In the genomic region with DNA sequence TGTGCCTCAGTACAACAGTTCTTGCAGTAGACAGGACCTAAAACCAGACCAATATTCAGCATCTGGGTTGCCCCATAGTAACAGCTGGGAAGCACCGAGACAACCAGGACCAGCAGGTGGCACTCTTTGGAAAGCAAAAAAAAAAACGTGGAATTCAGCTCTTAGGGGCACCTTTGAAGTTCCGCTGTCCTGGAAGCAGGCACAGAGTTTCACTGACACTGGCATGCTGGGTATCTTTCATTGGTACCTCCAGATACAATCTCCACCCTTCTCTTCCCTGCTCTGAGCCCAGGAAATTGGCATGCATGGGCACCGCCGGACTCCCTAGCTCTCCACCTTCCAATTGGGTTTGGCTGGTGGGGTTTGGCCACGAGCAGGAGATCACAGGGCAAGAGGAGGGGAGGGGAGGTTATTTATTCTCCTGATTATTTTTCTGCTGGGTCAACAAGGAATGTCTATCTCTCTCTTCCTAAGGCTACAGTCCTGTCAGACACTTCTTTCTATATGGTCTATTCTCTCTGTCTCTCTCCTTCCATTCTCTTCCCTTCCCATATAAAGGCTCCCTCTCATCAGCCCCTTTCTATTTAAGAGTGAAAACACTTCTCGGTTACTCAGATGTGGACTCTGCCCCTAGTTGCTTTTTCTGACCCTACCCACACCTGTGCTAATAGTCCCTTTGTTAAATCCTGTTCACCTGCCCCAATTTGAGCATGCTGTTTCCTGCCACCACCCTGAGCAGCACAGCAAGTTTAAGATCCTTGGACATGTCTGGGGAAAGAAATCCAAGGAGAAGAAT, we compare ENCODE assay signal across 8 cellular contexts. TPM values are rescaled to one million over a fixed set of nuclear protein-coding genes. Genes with fewer than 3 reads are reported as not detected.
DNase-seq lines count a peak whose midpoint lies in the region; ATAC-seq and TF ChIP-seq lines count a peak whose summit lies in the region.

No MANE protein-coding gene starts in this region.

- TF ChIP-seq CTCF in brain (conservative IDR thresholded peaks at IDR 0.05) = peak; percentile 60 to 70

- ATAC-seq in HG03159 (IDR thresholded peaks at IDR 0.05; ENCODE audit: unreplicated experiment) = no peak

- H3K4me1 Mint-ChIP-seq in brain = peaks cover 25% of the 10 kb centered on the region

- H3K27me3 Mint-ChIP-seq in brain = peaks cover 24% of the 10 kb centered on the region

- no peaks in the 10 kb centered on the region for H3K36me3 Mint-ChIP-seq in brain

- peak overlapping the region in 4 of 5 experiments; percentile 1 to 77 (median 16) for H3K27ac Mint-ChIP-seq in brain

- H3K4me3 Mint-ChIP-seq in brain = peak overlapping the region in 4 of 5 experiments; percentile 33 to 68 (median 64)

- no peaks in the 10 kb centered on the region for H3K9me3 Mint-ChIP-seq in brain

- DNase-seq in NCI-H82 (lab: John Stamatoyannopoulos, UW) (peak; percentile 61), NCI-H82 treated with DMSO at 0.1 percent for 48 hours (lab: John Stamatoyannopoulos, UW; ENCODE audit: unreplicated experiment) (no peak), LoVo (ENCODE audit: low spot score) (peak; percentile 65), SW480 (ENCODE audit: low spot score) (peak; percentile 90), iris pigment epithelial cell (ENCODE audit: low read depth) (peak; percentile 48)
- DNase-seq in stimulated activated CD4-positive, alpha-beta T cell treated with anti-CD3 and anti-CD28 coated beads, Interleukin-4, amount 100 ng/mL, for 24 hours = peak; percentile 38

RNA-seq across cellular contexts. Expression of a gene that starts 1.9 kb away (rescaled TPM):
- polyA plus RNA-seq in brain (ENCODE audit: insufficient read depth, low read depth, low replicate concordance) = 12.4 TPM
